ENCODE assay signal across 8 cellular contexts in genomic region chr2:96325038-96325883, GRCh38. TPM values are rescaled to one million over a fixed set of nuclear protein-coding genes. Genes with fewer than 3 reads are reported as not detected.
DNase-seq lines count a peak whose midpoint lies in the region; ATAC-seq and TF ChIP-seq lines count a peak whose summit lies in the region.

TSS of gene ITPRIPL1 (plus strand) at chr2:96325317. CDS start at chr2:96325840, 523 bp downstream.

- no peaks in the 10 kb centered on the region for H3K9me3 ChIP-seq in HAP-1

- H3K27me3 Mint-ChIP-seq in CD14-positive monocyte (ENCODE audit: low read depth in 3 of 3) (peaks cover 29 to 33% (median 29%) of the 10 kb centered on the region in 3 donors), WTC11 (ENCODE audit: low read depth) (peaks cover 51% of the 10 kb centered on the region), nephron (ENCODE audit: low read depth) (peaks cover 56% of the 10 kb centered on the region)

- peaks cover 5% of the 10 kb centered on the region; the same call in 1 of the 2 replicates for H3K36me3 ChIP-seq in HAP-1 (replicated peaks)

- H3K36me3 Mint-ChIP-seq in CD14-positive monocyte (peaks cover 6 to 7% of the 10 kb centered on the region in 2 donors), WTC11 (peaks cover 21% of the 10 kb centered on the region), nephron (ENCODE audit: low read depth) (peaks cover 13% of the 10 kb centered on the region)

- H3K27ac Mint-ChIP-seq in CD14-positive monocyte (peak within 1 kb of the TSS in 6 of 7 donors; percentile 5 to 82 (median 24)), WTC11 (no peak within 1 kb of the TSS), nephron (peak within 1 kb of the TSS in 2 of 3 experiments; percentile 27 to 66)

- H3K9me3 Mint-ChIP-seq in CD14-positive monocyte (no peaks in the 10 kb centered on the region), WTC11 (no peaks in the 10 kb centered on the region), nephron (no peaks in the 10 kb centered on the region)

- TF ChIP-seq CTCF in CD14-positive monocyte (IDR thresholded peaks at IDR 0.05) (no peak), WTC11 (IDR thresholded peaks at IDR 0.05) (no peak), epithelial cell of proximal tubule (conservative IDR thresholded peaks at IDR 0.05; ENCODE audit: low read depth, low read length) (no peak), nephron (IDR thresholded peaks at IDR 0.05; ENCODE audit: unreplicated experiment in 3 of 3) (no peak)

- H3K4me1 Mint-ChIP-seq in CD14-positive monocyte (peaks cover 50% of the 10 kb centered on the region), WTC11 (peaks cover 22% of the 10 kb centered on the region), nephron (peaks cover 12% of the 10 kb centered on the region)

- H3K4me3 ChIP-seq in HAP-1 (peak within 1 kb of the TSS; percentile 38), epithelial cell of proximal tubule (ENCODE audit: low read depth, low read length) (peak within 1 kb of the TSS; percentile 57)

- peak within 1 kb of the TSS; percentile 91 to 97 for H3K4me3 Mint-ChIP-seq in CD14-positive monocyte
- peak within 1 kb of the TSS; percentile 88 for H3K4me3 Mint-ChIP-seq in WTC11
- peak within 1 kb of the TSS; percentile 83 to 87 (median 83) for H3K4me3 Mint-ChIP-seq in nephron

- H3K27me3 ChIP-seq in HAP-1 (ENCODE audit: low read depth): peaks cover 3% of the 10 kb centered on the region

- POLR2A ChIA-PET in WTC11 (lab: Charles Lee): interaction anchor here (1.6 kb wide), 1 partner anchor 10 kb away, joined by 7 read pairs; the partner anchor contains the start of gene NCAPH

- in situ Hi-C loops in HAP-1 (cut with MboI; ENCODE audit: low sequenced_read_pairs): no loop called here

- CTCF ChIA-PET in WTC11 (lab: Charles Lee): interaction anchor here (0.6 to 1.6 kb wide), 10 partner anchors 9 to 229 kb away, joined by 3 to 6 read pairs (median 3); partner anchors contain the start of genes ASTL, NCAPH and SNRNP200

- DNase-seq in CD14-positive monocyte (ENCODE audit: low spot score): no peak
- DNase-seq in HAP-1 (ENCODE audit: low spot score in 2 of 2): peak in 1 of 2 experiments; percentile 67
- DNase-seq in WTC11 (ENCODE audit: low spot score): peak; percentile 44
- DNase-seq in epithelial cell of proximal tubule (ENCODE audit: low read depth): no peak
- no peak for DNase-seq in UCSD-AML1 (lab: John Stamatoyannopoulos, UW; ENCODE audit: unreplicated experiment)
- DNase-seq in RKO (ENCODE audit: low spot score): no peak

- peaks cover 33% of the 10 kb centered on the region for H3K4me1 ChIP-seq in HAP-1

- intact Hi-C loops in CD14-positive monocyte (cut with micrococcal nuclease): no loop called here

- ATAC-seq in WTC11 (peak; percentile 53), HG03460 (IDR thresholded peaks at IDR 0.05; ENCODE audit: unreplicated experiment) (no peak)

TF ChIP-seq in WTC11, 78 proteins besides CTCF, POLR2A, EP300 and RAD21 (continues in another document):
- no peak for TF ChIP-seq E2F1 (CRISPR knock-in tag; IDR thresholded peaks at IDR 0.05)
- peak; percentile 42; the same call in 1 of the 2 replicates for TF ChIP-seq TP53 (CRISPR knock-in tag; IDR thresholded peaks at IDR 0.05)
- no peak for TF ChIP-seq TCF7 (CRISPR knock-in tag; IDR thresholded peaks at IDR 0.05; ENCODE audit: low read depth)
- TF ChIP-seq GABPB1 (CRISPR knock-in tag; IDR thresholded peaks at IDR 0.05): 0 out of 2 replicates have a peak, but pooled peaks have one; percentile 36
- TF ChIP-seq ARID4B (CRISPR knock-in tag; IDR thresholded peaks at IDR 0.05; ENCODE audit: borderline replicate concordance): peak; percentile 69; the same call in 1 of the 2 replicates
- TF ChIP-seq FOXP4 (CRISPR knock-in tag; IDR thresholded peaks at IDR 0.05): 0 out of 2 replicates have a peak, but pooled peaks have one; percentile 35
- no peak for TF ChIP-seq MXD4 (CRISPR knock-in tag; IDR thresholded peaks at IDR 0.05; ENCODE audit: borderline replicate concordance)
- TF ChIP-seq PRDM15 (CRISPR knock-in tag; IDR thresholded peaks at IDR 0.05): no peak
- peak; percentile 71; the same call in 1 of the 2 replicates for TF ChIP-seq KAT7 (CRISPR knock-in tag; IDR thresholded peaks at IDR 0.05; ENCODE audit: borderline replicate concordance)

RNA-seq across cellular contexts. Expression of gene ITPRIPL1, which starts in this region (rescaled TPM):
- polyA plus RNA-seq in CD14-positive monocyte: under 1 TPM; 0.18 to 0.50 TPM
- total RNA-seq in WTC11 (2021): 11.7 to 17.3 TPM (median 13.7 TPM) in 3 replicates
- 7.7 and 10.3 TPM in 2 replicates for total RNA-seq in epithelial cell of proximal tubule
